8 cellular contexts compared by ENCODE assay signal in the genomic region with DNA sequence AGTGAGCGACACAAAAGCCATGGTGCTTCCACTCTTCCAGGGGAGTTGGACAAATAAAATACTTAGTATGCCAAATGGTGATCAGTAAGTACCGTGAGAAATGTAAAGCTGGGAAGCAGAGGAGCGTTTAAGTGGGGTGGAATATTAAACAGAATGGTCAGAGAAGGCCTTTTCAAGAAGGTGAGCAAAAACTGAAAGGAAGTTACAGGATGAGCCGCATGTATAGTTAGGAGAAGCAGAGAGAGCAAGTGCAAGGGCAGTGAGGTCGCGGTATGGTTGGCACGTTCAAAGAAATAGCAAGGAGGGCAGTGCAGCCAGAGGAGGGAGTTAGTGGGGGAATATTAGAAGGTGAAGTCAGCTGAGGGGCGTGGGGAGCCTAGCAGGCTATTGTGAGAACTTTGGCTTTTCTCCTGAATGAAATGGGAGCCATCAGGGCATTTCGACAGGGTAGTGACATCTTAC. TPM values are rescaled to one million over a fixed set of nuclear protein-coding genes. Genes with fewer than 3 reads are reported as not detected.
DNase-seq lines count a peak whose midpoint lies in the region; ATAC-seq lines count a peak whose summit lies in the region.

No MANE protein-coding gene starts in this region.

- peak overlapping the region; percentile 79 for H2AFZ ChIP-seq in ACC112 (ENCODE audit: low read length, unreplicated experiment)
- peak overlapping the region; percentile 87 for H2AFZ ChIP-seq in GM23248

- H3K36me3 ChIP-seq in ACC112 (ENCODE audit: insufficient read depth, low read length): peaks cover 11% of the 10 kb centered on the region; the same call in 1 of the 2 replicates
- H3K36me3 ChIP-seq in GM23248 (ENCODE audit: low read depth): peaks cover 10% of the 10 kb centered on the region; the same call in 1 of the 2 replicates
- H3K36me3 ChIP-seq in iPS-20b (ENCODE audit: insufficient read depth, low read depth, low read length): peaks cover 49% of the 10 kb centered on the region

- no peaks in the 10 kb centered on the region for H3K9me3 Mint-ChIP-seq in activated T-helper 2 cell treated with anti-CD3 and anti-CD28 coated beads, Interferon-gamma antibody, Interleukin-2, Interleukin-4, amounts not matched to agents 10 μg/mL and 5 μg/mL and 100 μg/mL, durations not matched to agents 14 hours and 24 hours and 36 hours

- H3K27me3 Mint-ChIP-seq in activated T-helper 2 cell treated with anti-CD3 and anti-CD28 coated beads, Interferon-gamma antibody, Interleukin-2, Interleukin-4, amounts not matched to agents 10 μg/mL and 5 μg/mL and 100 μg/mL, durations not matched to agents 14 hours and 24 hours and 36 hours (ENCODE audit: low read depth): no peaks in the 10 kb centered on the region

- in situ Hi-C loops in GM23248 (cut with MboI): no loop called here

- WGBS in GM23248 (ENCODE audit: low coverage in 1 of 2, low lambda C conversion rate in 2 of 2, missing lambda C conversion rate in 2 of 2), 2 experiments: 70 to 74% methylated on average over 9 of the region's 9 CpGs

- H3K27ac Mint-ChIP-seq in activated T-helper 2 cell treated with anti-CD3 and anti-CD28 coated beads, Interferon-gamma antibody, Interleukin-2, Interleukin-4, amounts not matched to agents 10 μg/mL and 5 μg/mL and 100 μg/mL, durations not matched to agents 14 hours and 24 hours and 36 hours: peak overlapping the region; percentile 90

- H3K27ac ChIP-seq in ACC112 (ENCODE audit: low read depth, low read length) (no peak overlapping the region), GM23248 (0 out of 2 replicates have a peak overlapping the region, but pooled peaks have one; percentile 77), iPS-20b (ENCODE audit: low read length) (no peak overlapping the region), substantia nigra (ENCODE audit: low read depth, low read length, poor library complexity, severe bottlenecking) (peak overlapping the region; percentile 74)

- H3K79me2 ChIP-seq in ACC112 (ENCODE audit: control insufficient read depth, insufficient read depth, low read length, unreplicated experiment) (peaks cover 44% of the 10 kb centered on the region), GM23248 (ENCODE audit: insufficient read depth) (peaks cover 56% of the 10 kb centered on the region)

- peaks cover 17% of the 10 kb centered on the region for H3F3A ChIP-seq in GM23248 (ENCODE audit: insufficient read depth)

- H3K9me2 ChIP-seq in GM23248 (ENCODE audit: insufficient read depth): no peaks in the 10 kb centered on the region

- H3K4me3 ChIP-seq in ACC112 (ENCODE audit: low read depth, low read length) (peak overlapping the region; percentile 86), GM23248 (peak overlapping the region; percentile 95), iPS-20b (ENCODE audit: low read length) (peak overlapping the region; percentile 92)

- peaks cover 35% of the 10 kb centered on the region for H3K4me1 ChIP-seq in ACC112 (ENCODE audit: control insufficient read depth, insufficient read depth, low read length, unreplicated experiment)
- H3K4me1 ChIP-seq in GM23248 (ENCODE audit: insufficient read depth): peaks cover 24% of the 10 kb centered on the region; the same call in 1 of the 2 replicates
- 0 out of 2 replicates have a peak, but pooled peaks cover 4% of the 10 kb centered on the region for H3K4me1 ChIP-seq in iPS-20b (ENCODE audit: insufficient read depth, low read length)

- peak overlapping the region; percentile 96 for H3K4me2 ChIP-seq in GM23248 (ENCODE audit: unreplicated experiment)

- H3K9ac ChIP-seq in GM23248 (peak overlapping the region; percentile 96), iPS-20b (ENCODE audit: low read depth, low read length) (peak overlapping the region; percentile 88; the same call in 1 of the 2 replicates)

- H3K9me3 ChIP-seq in GM23248 (ENCODE audit: low read depth) (no peaks in the 10 kb centered on the region), iPS-20b (ENCODE audit: insufficient read depth, low read depth, low read length) (no peaks in the 10 kb centered on the region)

- H3K27me3 ChIP-seq in ACC112 (ENCODE audit: insufficient read depth, low read length): no peaks in the 10 kb centered on the region
- H3K27me3 ChIP-seq in GM23248 (replicated peaks; ENCODE audit: insufficient read depth): no peaks in the 10 kb centered on the region
- no peaks in the 10 kb centered on the region for H3K27me3 ChIP-seq in iPS-20b (ENCODE audit: insufficient read depth, low read length)

- DNase-seq in GM23248: no peak
- no peak for DNase-seq in activated T-helper 2 cell treated with anti-CD3 and anti-CD28 coated beads, Interferon-gamma antibody, Interleukin-2, Interleukin-4, amounts not matched to agents 10 μg/mL and 5 μg/mL and 100 μg/mL, durations not matched to agents 14 hours and 24 hours and 36 hours (ENCODE audit: low spot score)
- DNase-seq in substantia nigra (lab: John Stamatoyannopoulos, UW): no peak
- no peak for DNase-seq in GF-D8 (lab: John Stamatoyannopoulos, UW)
- DNase-seq in ecto neural progenitor cell (ENCODE audit: low spot score): no peak

- no peak for ATAC-seq in GM21786 (IDR thresholded peaks at IDR 0.05; ENCODE audit: unreplicated experiment)

- H3K4me1 Mint-ChIP-seq in activated T-helper 2 cell treated with anti-CD3 and anti-CD28 coated beads, Interferon-gamma antibody, Interleukin-2, Interleukin-4, amounts not matched to agents 10 μg/mL and 5 μg/mL and 100 μg/mL, durations not matched to agents 14 hours and 24 hours and 36 hours (ENCODE audit: low read depth): peaks cover 53% of the 10 kb centered on the region

- peaks cover 64% of the 10 kb centered on the region for H3K36me3 Mint-ChIP-seq in activated T-helper 2 cell treated with anti-CD3 and anti-CD28 coated beads, Interferon-gamma antibody, Interleukin-2, Interleukin-4, amounts not matched to agents 10 μg/mL and 5 μg/mL and 100 μg/mL, durations not matched to agents 14 hours and 24 hours and 36 hours (ENCODE audit: low read depth)

- intact Hi-C loops in activated T-helper 2 cell treated with anti-CD3 and anti-CD28 coated beads, Interferon-gamma antibody, Interleukin-2, Interleukin-4, amounts not matched to agents 10 μg/mL and 5 μg/mL and 100 μg/mL, durations not matched to agents 14 hours and 24 hours and 36 hours (cut with micrococcal nuclease): loop anchor here (1.0 to 2.0 kb wide), 4 partner anchors 17 to 267 kb away; a partner anchor contains a TSS

- H3K4me3 Mint-ChIP-seq in activated T-helper 2 cell treated with anti-CD3 and anti-CD28 coated beads, Interferon-gamma antibody, Interleukin-2, Interleukin-4, amounts not matched to agents 10 μg/mL and 5 μg/mL and 100 μg/mL, durations not matched to agents 14 hours and 24 hours and 36 hours (ENCODE audit: low read depth): peak overlapping the region; percentile 91

- no peaks in the 10 kb centered on the region for H4K20me1 ChIP-seq in GM23248 (ENCODE audit: insufficient read depth)

RNA-seq across cellular contexts. Expression of a gene that starts 0.7 kb away (rescaled TPM):
- 122 and 140 TPM in 2 replicates for total RNA-seq in GM23248 (2014; rRNA removed; shearing (Covaris generic))
- polyA plus RNA-seq in GM23248 (2016; fragmentation: Nextera tagmentation; extraction: Ambion mirVana): 174 and 177 TPM in 2 replicates
- 156 and 160 TPM in 2 replicates for total RNA-seq in activated T-helper 2 cell treated with anti-CD3 and anti-CD28 coated beads, Interferon-gamma antibody, Interleukin-2, Interleukin-4, amounts not matched to agents 10 μg/mL and 5 μg/mL and 100 μg/mL, durations not matched to agents 14 hours and 24 hours and 36 hours

RNA-seq across cellular contexts. Expression of a gene that starts 4.2 kb away (rescaled TPM):
- 42.9 and 51.1 TPM in 2 replicates for total RNA-seq in GM23248 (2014; rRNA removed; shearing (Covaris generic))
- 16.7 and 21.0 TPM in 2 replicates for polyA plus RNA-seq in GM23248 (2016; fragmentation: Nextera tagmentation; extraction: Ambion mirVana)
- 48.2 and 49.5 TPM in 2 replicates for total RNA-seq in activated T-helper 2 cell treated with anti-CD3 and anti-CD28 coated beads, Interferon-gamma antibody, Interleukin-2, Interleukin-4, amounts not matched to agents 10 μg/mL and 5 μg/mL and 100 μg/mL, durations not matched to agents 14 hours and 24 hours and 36 hours

RNA-seq across cellular contexts. Expression of a gene that starts 5.0 kb away (rescaled TPM):
- total RNA-seq in GM23248 (2014; rRNA removed; shearing (Covaris generic)): 123 and 221 TPM in 2 replicates
- polyA plus RNA-seq in GM23248 (2016; fragmentation: Nextera tagmentation; extraction: Ambion mirVana): 27.3 and 28.9 TPM in 2 replicates
- total RNA-seq in activated T-helper 2 cell treated with anti-CD3 and anti-CD28 coated beads, Interferon-gamma antibody, Interleukin-2, Interleukin-4, amounts not matched to agents 10 μg/mL and 5 μg/mL and 100 μg/mL, durations not matched to agents 14 hours and 24 hours and 36 hours: 53.9 and 57.7 TPM in 2 replicates

RNA-seq across cellular contexts. Expression of a gene that starts 17.4 kb away (rescaled TPM):
- total RNA-seq in GM23248 (2014; rRNA removed; shearing (Covaris generic)): 3.1 and 4.7 TPM in 2 replicates
- polyA plus RNA-seq in GM23248 (2016; fragmentation: Nextera tagmentation; extraction: Ambion mirVana): 4.3 and 5.3 TPM in 2 replicates
- total RNA-seq in activated T-helper 2 cell treated with anti-CD3 and anti-CD28 coated beads, Interferon-gamma antibody, Interleukin-2, Interleukin-4, amounts not matched to agents 10 μg/mL and 5 μg/mL and 100 μg/mL, durations not matched to agents 14 hours and 24 hours and 36 hours: 2.1 and 2.3 TPM in 2 replicates

RNA-seq across cellular contexts. Expression of a gene that starts 27.3 kb away (rescaled TPM):
- 29.4 and 35.8 TPM in 2 replicates for total RNA-seq in GM23248 (2014; rRNA removed; shearing (Covaris generic))
- polyA plus RNA-seq in GM23248 (2016; fragmentation: Nextera tagmentation; extraction: Ambion mirVana): 17.1 and 21.0 TPM in 2 replicates
- 26.4 and 26.8 TPM in 2 replicates for total RNA-seq in activated T-helper 2 cell treated with anti-CD3 and anti-CD28 coated beads, Interferon-gamma antibody, Interleukin-2, Interleukin-4, amounts not matched to agents 10 μg/mL and 5 μg/mL and 100 μg/mL, durations not matched to agents 14 hours and 24 hours and 36 hours

Comparison
In these comparisons a context has a peak if more than half of its experiments do, and no peak if none do; other contexts are left out.
1. H3K27ac ChIP-seq: peak in GM23248 (single experiment) and substantia nigra (single experiment); none in ACC112 (single experiment) and iPS-20b (single experiment).
2. Peak in every context shown above with its lines, with median percentiles within 50 percentile points of each other: H3K4me3 ChIP-seq.